ENCODE assay signal across 1 cellular context in genomic region chr2:37156857-37157714, GRCh38.
TF ChIP-seq lines count a peak whose summit lies in the region.

TSS of gene EIF2AK2 (minus strand) at chr2:37156980. CDS start at chr2:37147806, 9,174 bp downstream.

TF ChIP-seq in K562, 482 proteins besides CTCF, POLR2A, EP300 and RAD21 (continued from another document):
- TF ChIP-seq VEZF1 (CRISPR knock-in tag; IDR thresholded peaks at IDR 0.05) (peak; percentile 48), STAT6 (CRISPR knock-in tag; IDR thresholded peaks at IDR 0.05) (no peak), POLR2B (IDR thresholded peaks at IDR 0.05; ENCODE audit: low read depth, partially characterized antibody) (no peak), CHD2 (IDR thresholded peaks at IDR 0.05; ENCODE audit: low read depth, low read length) (peak; percentile 92), ZBTB7A (IDR thresholded peaks at IDR 0.05; ENCODE audit: borderline replicate concordance, control insufficient read depth, low read depth, low read length) (peak; percentile 33; the same call in 1 of the 2 replicates), ZBTB11 (CRISPR knock-in tag; IDR thresholded peaks at IDR 0.05) (peak in 1 of 3 experiments; percentile 91; a peak in 2 of 6 replicates), ZNF75A (CRISPR knock-in tag; IDR thresholded peaks at IDR 0.05) (no peak), E2F3 (CRISPR knock-in tag; IDR thresholded peaks at IDR 0.05) (no peak), SP1 (CRISPR knock-in tag; IDR thresholded peaks at IDR 0.05) (0 out of 2 replicates have a peak, but pooled peaks have one; percentile 28), BCL6 (CRISPR knock-in tag; IDR thresholded peaks at IDR 0.05) (no peak), PHF20 (IDR thresholded peaks at IDR 0.05; ENCODE audit: partially characterized antibody) (peak; percentile 47), ARID4B (CRISPR knock-in tag; IDR thresholded peaks at IDR 0.05) (0 out of 2 replicates have a peak, but pooled peaks have one; percentile 41), MAZ (CRISPR knock-in tag; conservative IDR thresholded peaks at IDR 0.05 in 1 of 2, IDR thresholded peaks at IDR 0.05 in 1 of 2) (peak in 1 of 2 experiments; percentile 70; a peak in 2 of 4 replicates), E2F6 (IDR thresholded peaks at IDR 0.05; ENCODE audit: borderline replicate concordance in 1 of 2, extremely low read depth in 1 of 2, insufficient read depth in 1 of 2, insufficient read length in 1 of 2, low read depth in 1 of 2, low read length in 1 of 2, poor library complexity in 1 of 2, severe bottlenecking in 1 of 2) (peak; percentile 32 to 81), NFE2L1 (tag; IDR thresholded peaks at IDR 0.05; ENCODE audit: borderline replicate concordance, low read depth) (no peak), EGR1 (conservative IDR thresholded peaks at IDR 0.05) (0 out of 2 replicates have a peak, but pooled peaks have one; percentile 5), RBBP5 (IDR thresholded peaks at IDR 0.05; ENCODE audit: borderline replicate concordance, insufficient read depth, low read length, poor library complexity, severe bottlenecking) (peak; percentile 68), JUN (IDR thresholded peaks at IDR 0.05; ENCODE audit: borderline replicate concordance, low read depth, low read length) (no peak), JUN (CRISPR knock-in tag; IDR thresholded peaks at IDR 0.05; ENCODE audit: borderline replicate concordance) (0 out of 2 replicates have a peak, but pooled peaks have one; percentile 34), IRF2 (CRISPR knock-in tag; IDR thresholded peaks at IDR 0.05) (peak; percentile 78; the same call in 1 of the 2 replicates), NR2C2 (CRISPR knock-in tag; IDR thresholded peaks at IDR 0.05) (no peak), NR2C2 (tag; IDR thresholded peaks at IDR 0.05) (peak; percentile 49), KHSRP (IDR thresholded peaks at IDR 0.05) (no peak), ARNT (IDR thresholded peaks at IDR 0.05) (no peak), ZFX (CRISPR knock-in tag; IDR thresholded peaks at IDR 0.05) (peak; percentile 71), CHD1 (IDR thresholded peaks at IDR 0.05; ENCODE audit: low read length) (no peak), KDM5B (IDR thresholded peaks at IDR 0.05; ENCODE audit: insufficient replicate concordance, low read depth, low read length) (no peak), POLR2AphosphoS5 (IDR thresholded peaks at IDR 0.05; ENCODE audit: control insufficient read depth, insufficient read depth, low read depth, low read length) (peak; percentile 48; the same call in 1 of the 2 replicates), YY1 (IDR thresholded peaks at IDR 0.05; ENCODE audit: borderline replicate concordance in 1 of 3, control insufficient read depth in 1 of 3, extremely low read depth in 1 of 3, insufficient read depth in 3 of 3, insufficient read length in 1 of 3, insufficient replicate concordance in 2 of 3, low read depth in 1 of 3, low read length in 2 of 3) (peak in 1 of 3 experiments; percentile 24), ZBTB34 (CRISPR knock-in tag; IDR thresholded peaks at IDR 0.05) (no peak), RBM39 (optimal IDR thresholded peaks at IDR 0.05; ENCODE audit: low read depth, low read length) (no peak), MNT (conservative IDR thresholded peaks at IDR 0.05) (peak in 1 of 2 experiments; percentile 33; a peak in 1 of 4 replicates), ZNF175 (CRISPR knock-in tag; IDR thresholded peaks at IDR 0.05; ENCODE audit: low read depth) (0 out of 2 replicates have a peak, but pooled peaks have one; percentile 30), SUPT5H (IDR thresholded peaks at IDR 0.05) (peak; percentile 50), MTA2 (IDR thresholded peaks at IDR 0.05; ENCODE audit: low read depth) (no peak), KDM1A (IDR thresholded peaks at IDR 0.05) (no peak), JUND (IDR thresholded peaks at IDR 0.05; ENCODE audit: borderline replicate concordance, low read depth, low read length) (no peak), JUND (tag; IDR thresholded peaks at IDR 0.05; ENCODE audit: borderline replicate concordance, low read depth, low read length) (no peak), POLR2G (IDR thresholded peaks at IDR 0.05; ENCODE audit: low read depth, low read length) (peak; percentile 88), PHF8 (IDR thresholded peaks at IDR 0.05; ENCODE audit: borderline replicate concordance, low read length) (peak; percentile 30), MYBL2 (IDR thresholded peaks at IDR 0.05; ENCODE audit: low read depth) (no peak), MYBL2 (CRISPR knock-in tag; IDR thresholded peaks at IDR 0.05; ENCODE audit: borderline replicate concordance) (no peak), DACH1 (IDR thresholded peaks at IDR 0.05; ENCODE audit: partially characterized antibody) (no peak), SMARCE1 (IDR thresholded peaks at IDR 0.05) (no peak)
TF ChIP-seq in K562: peak in this region for 26.
